ENCODE assay signal across 8 cellular contexts in the genomic region with DNA sequence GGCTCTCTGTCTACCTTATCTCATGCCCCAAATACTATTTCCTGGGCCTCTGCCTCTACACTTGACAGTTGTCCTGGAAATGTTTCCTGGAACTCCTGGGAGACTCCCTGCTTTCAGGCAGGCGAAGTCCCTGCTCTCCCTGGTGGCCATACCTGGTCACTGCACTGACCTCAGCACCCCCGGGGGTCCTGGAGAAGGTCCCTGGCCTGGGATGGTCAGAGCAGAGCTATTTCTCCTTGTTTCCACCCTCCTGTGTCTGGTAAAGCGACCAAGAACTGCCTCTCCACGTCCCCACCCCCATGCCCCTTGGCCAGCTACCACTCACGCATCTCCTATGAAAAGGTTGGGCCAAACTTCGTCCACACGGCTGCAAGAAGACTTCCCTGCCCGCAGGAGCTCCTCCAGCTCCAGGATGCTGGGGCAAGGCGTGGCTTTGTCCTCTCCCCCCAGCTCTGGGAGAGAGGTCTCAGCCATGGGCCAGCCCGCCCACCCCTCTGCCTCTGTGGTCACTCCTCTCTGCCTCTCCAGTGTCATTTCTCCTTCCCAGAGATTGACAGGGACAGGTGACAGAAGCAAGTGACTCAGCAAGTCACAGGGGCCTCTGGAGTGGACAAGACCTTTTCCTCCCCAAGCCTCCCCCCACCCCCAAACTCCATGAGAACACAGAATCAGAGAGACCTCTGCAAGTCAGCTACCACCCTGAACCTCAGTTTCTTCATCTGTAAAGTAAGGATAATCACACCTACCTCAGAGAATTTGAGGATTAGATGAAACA. TPM values are rescaled to one million over a fixed set of nuclear protein-coding genes. Genes with fewer than 3 reads are reported as not detected.
DNase-seq lines count a peak whose midpoint lies in the region; ATAC-seq and TF ChIP-seq lines count a peak whose summit lies in the region.

No MANE protein-coding gene starts in this region.

- H3K79me2 ChIP-seq in HCT116 (ENCODE audit: insufficient read depth, low read length) = peaks cover 23% of the 10 kb centered on the region

- H3K9ac ChIP-seq in HCT116 (ENCODE audit: low read length) = peak overlapping the region; percentile 30; the same call in 1 of the 2 replicates

- H3K27me3 Mint-ChIP-seq in CD4-positive, alpha-beta memory T cell = no peaks in the 10 kb centered on the region
- no peaks in the 10 kb centered on the region for H3K27me3 Mint-ChIP-seq in activated naive CD8-positive, alpha-beta T cell treated with anti-CD3 and anti-CD28 coated beads, Interleukin-2, amount 50 U/mL, for 24 hours

- no peak for TF ChIP-seq POLR2A in HCT116 (IDR thresholded peaks at IDR 0.05; ENCODE audit: borderline replicate concordance, extremely low read depth, insufficient read depth, insufficient read length)

- CTCF ChIA-PET in CD4-positive, alpha-beta memory T cell (lab: Charles Lee; ENCODE audit: partially characterized antibody) = interaction anchor here (1.1 to 6.9 kb wide), 3 partner anchors 9 to 865 kb away, joined by 3 to 33 read pairs (median 3); a partner anchor contains a TSS
- CTCF ChIA-PET in HCT116 (lab: Charles Lee) = interaction anchor here (0.6 to 2.0 kb wide), 3 partner anchors 11 to 126 kb away, joined by 3 to 4 read pairs (median 4); a partner anchor contains a TSS

- H3K9me3 ChIP-seq in CD4-positive, alpha-beta memory T cell (ENCODE audit: control insufficient read depth in 1 of 2, low read length in 2 of 2) = no peaks in the 10 kb centered on the region
- no peaks in the 10 kb centered on the region for H3K9me3 ChIP-seq in HCT116 (ENCODE audit: control insufficient read depth in 1 of 2, insufficient read depth in 1 of 2, low read depth in 1 of 2, low read length in 2 of 2)

- no TSS peak for BruUV-seq in HCT116 (replicated peaks; lab: Mats Ljungman, UMichigan)

- peak; percentile 63 for TF ChIP-seq RAD21 in HCT116 (IDR thresholded peaks at IDR 0.05; ENCODE audit: low read depth)

- peaks cover 18 to 45% (median 31%) of the 10 kb centered on the region in 4 donors for H3K4me1 Mint-ChIP-seq in CD4-positive, alpha-beta memory T cell
- peaks cover 40% of the 10 kb centered on the region for H3K4me1 Mint-ChIP-seq in activated naive CD8-positive, alpha-beta T cell treated with anti-CD3 and anti-CD28 coated beads, Interleukin-2, amount 50 U/mL, for 24 hours

- ATAC-seq in HCT116 (peak; percentile 48), GM19395 (IDR thresholded peaks at IDR 0.05; ENCODE audit: unreplicated experiment) (no peak), HG03457 (IDR thresholded peaks at IDR 0.05; ENCODE audit: unreplicated experiment) (no peak), HG03139 (IDR thresholded peaks at IDR 0.05; ENCODE audit: unreplicated experiment) (no peak)
- no peak for ATAC-seq in activated naive CD8-positive, alpha-beta T cell treated with anti-CD3 and anti-CD28 coated beads, Interleukin-2, amount 50 U/mL, for 24 hours

- H3K36me3 Mint-ChIP-seq in CD4-positive, alpha-beta memory T cell = peaks cover 0 to 8% of the 10 kb centered on the region in 2 donors
- H3K36me3 Mint-ChIP-seq in activated naive CD8-positive, alpha-beta T cell treated with anti-CD3 and anti-CD28 coated beads, Interleukin-2, amount 50 U/mL, for 24 hours (ENCODE audit: low read depth) = peaks cover 12% of the 10 kb centered on the region

- no peak for DNase-seq in CD4-positive, alpha-beta memory T cell
- peak; percentile 27 for DNase-seq in HCT116 (ENCODE audit: low read depth, low spot score)
- peak; percentile 29 for DNase-seq in activated naive CD8-positive, alpha-beta T cell treated with anti-CD3 and anti-CD28 coated beads, Interleukin-2, amount 50 U/mL, for 24 hours
- peak; percentile 63 for DNase-seq in left kidney (ENCODE audit: low read depth, low spot score)
- DNase-seq in NCI-H2171 treated with DMSO at 0.1 percent for 48 hours (lab: John Stamatoyannopoulos, UW) = no peak

- peak; percentile 29 to 86 (median 80); a peak in 5 of 6 replicates for TF ChIP-seq CTCF in HCT116 (IDR thresholded peaks at IDR 0.05 in 2 of 3, conservative IDR thresholded peaks at IDR 0.05 in 1 of 3; ENCODE audit: borderline replicate concordance in 1 of 3, insufficient read depth in 1 of 3, low read depth in 2 of 3, low read length in 2 of 3)

- H3K9me2 ChIP-seq in HCT116 (ENCODE audit: insufficient read depth) = no peaks in the 10 kb centered on the region

- intact Hi-C loops in CD4-positive, alpha-beta memory T cell (cut with micrococcal nuclease) = no loop called here
- intact Hi-C loops in HCT116 (cut with micrococcal nuclease) = no loop called here

- no peaks in the 10 kb centered on the region for H3K36me3 ChIP-seq in CD4-positive, alpha-beta memory T cell (ENCODE audit: insufficient read depth, low read length)
- H3K36me3 ChIP-seq in HCT116 (ENCODE audit: control insufficient read depth in 1 of 2, insufficient read depth in 2 of 2, low read length in 2 of 2) = no peaks in the 10 kb centered on the region

- H3K27ac ChIP-seq in CD4-positive, alpha-beta memory T cell (ENCODE audit: low read depth, low read length) = no peak overlapping the region
- peak overlapping the region; percentile 30; the same call in 1 of the 2 replicates for H3K27ac ChIP-seq in HCT116 (ENCODE audit: low read depth, low read length)

- RAD21 ChIA-PET in HCT116 (lab: Charles Lee; ENCODE audit: low non-redundant PET in 1 of 2, low total read pairs in 2 of 2, uncharacterized antibody in 2 of 2, unreplicated experiment in 2 of 2) = interaction anchor here in 1 of 2 experiments (0.6 kb wide), 1 partner anchor 865 kb away, joined by 4 read pairs; no protein-coding TSS in a partner anchor

- H3K4me2 ChIP-seq in HCT116 (ENCODE audit: low read length) = peak overlapping the region; percentile 64

- H3K4me3 Mint-ChIP-seq in CD4-positive, alpha-beta memory T cell = peak overlapping the region in 4 of 8 donors; percentile 16 to 91 (median 60)
- H3K4me3 Mint-ChIP-seq in activated naive CD8-positive, alpha-beta T cell treated with anti-CD3 and anti-CD28 coated beads, Interleukin-2, amount 50 U/mL, for 24 hours = no peak overlapping the region

- peak overlapping the region; percentile 87 for H2AFZ ChIP-seq in HCT116 (ENCODE audit: low read depth, low read length, poor library complexity, severe bottlenecking)

- POLR2A ChIA-PET in CD4-positive, alpha-beta memory T cell (lab: Charles Lee; ENCODE audit: partially characterized antibody) = interaction anchor here (0.7 to 3.6 kb wide), 3 partner anchors 102 to 282 kb away, joined by 4 to 20 read pairs (median 4); a partner anchor contains a TSS
- POLR2A ChIA-PET in HCT116 (lab: Charles Lee) = interaction anchor here (1.2 to 1.8 kb wide), 2 partner anchors 12 to 41 kb away, joined by 3 read pairs; no protein-coding TSS in a partner anchor

- H4K20me1 ChIP-seq in HCT116 (ENCODE audit: insufficient read depth) = no peaks in the 10 kb centered on the region

- H3K4me3 ChIP-seq in CD4-positive, alpha-beta memory T cell (ENCODE audit: low read length in 2 of 2) = no peak overlapping the region
- no peak overlapping the region for H3K4me3 ChIP-seq in HCT116 (replicated peaks in 1 of 2; ENCODE audit: low read depth in 1 of 2, low read length in 2 of 2)

- peak overlapping the region; percentile 17 to 92 (median 59) for H3K27ac Mint-ChIP-seq in CD4-positive, alpha-beta memory T cell
- H3K27ac Mint-ChIP-seq in activated naive CD8-positive, alpha-beta T cell treated with anti-CD3 and anti-CD28 coated beads, Interleukin-2, amount 50 U/mL, for 24 hours = peak overlapping the region; percentile 29

- H3K4me1 ChIP-seq in CD4-positive, alpha-beta memory T cell (ENCODE audit: insufficient read depth, low read length) = peaks cover 26% of the 10 kb centered on the region
- H3K4me1 ChIP-seq in HCT116 (ENCODE audit: control insufficient read depth in 1 of 2, insufficient read depth in 2 of 2, low read length in 2 of 2) = peaks cover 9 to 40% of the 10 kb centered on the region in 2 experiments; a peak in 3 of 4 replicates

- H3K27me3 ChIP-seq in CD4-positive, alpha-beta memory T cell (ENCODE audit: insufficient read depth, low read length) = no peaks in the 10 kb centered on the region
- H3K27me3 ChIP-seq in HCT116 (ENCODE audit: insufficient read depth, low read length) = no peaks in the 10 kb centered on the region

- no peaks in the 10 kb centered on the region for H3K9me3 Mint-ChIP-seq in CD4-positive, alpha-beta memory T cell
- H3K9me3 Mint-ChIP-seq in activated naive CD8-positive, alpha-beta T cell treated with anti-CD3 and anti-CD28 coated beads, Interleukin-2, amount 50 U/mL, for 24 hours = no peaks in the 10 kb centered on the region

TF ChIP-seq in HCT116, 20 proteins besides CTCF, POLR2A, EP300 and RAD21:
- TF ChIP-seq POLR2AphosphoS5 (IDR thresholded peaks at IDR 0.05; ENCODE audit: low read depth, low read length) (0 out of 2 replicates have a peak, but pooled peaks have one; percentile 30), CBX3 (IDR thresholded peaks at IDR 0.05; ENCODE audit: low read depth) (no peak)

RNA-seq across cellular contexts. Expression of a gene that starts 2.6 kb away (rescaled TPM):
- total RNA-seq in CD4-positive, alpha-beta memory T cell = 10 to 100 TPM; 17.9 to 20.6 TPM
- 10 to 100 TPM in 1 of 2 donors, 1 to 10 TPM in 1; 6.9 to 10.8 TPM for polyA plus RNA-seq in CD4-positive, alpha-beta memory T cell
- total RNA-seq in HCT116 (2021; ENCODE audit: unreplicated experiment) = 23.6 TPM
- polyA plus RNA-seq in HCT116 (2012) = 6.7 and 8.6 TPM in 2 replicates

Comparison
In these comparisons a context has a peak if more than half of its experiments do, and no peak if none do; other contexts are left out.
1. DNase-seq: peak in HCT116 (single experiment), activated naive CD8-positive, alpha-beta T cell treated with anti-CD3 and anti-CD28 coated beads, Interleukin-2, amount 50 U/mL, for 24 hours (single experiment) and left kidney (single experiment); none in CD4-positive, alpha-beta memory T cell (0 of 5) and NCI-H2171 treated with DMSO at 0.1 percent for 48 hours (single experiment).